8 cellular contexts compared by ENCODE assay signal in genomic region chr2:47906261-47907096, GRCh38. TPM values are rescaled to one million over a fixed set of nuclear protein-coding genes. Genes with fewer than 3 reads are reported as not detected.
DNase-seq lines count a peak whose midpoint lies in the region; ATAC-seq and TF ChIP-seq lines count a peak whose summit lies in the region.

Gene FBXO11, minus strand, starts transcription at chr2:47906498. Its CDS starts 778 bp downstream, at chr2:47905720.

- 0 to 1% (median 0%) methylated on average over 30 to 48 of the region's 53 CpGs for WGBS in adrenal gland, 4 donors
- 0% methylated on average over 40 to 50 of the region's 53 CpGs for WGBS in heart right ventricle, 2 donors
- WGBS in upper lobe of left lung, 2 donors: 0% methylated on average over 34 to 35 of the region's 53 CpGs

- ATAC-seq in HG02870 (IDR thresholded peaks at IDR 0.05; ENCODE audit: unreplicated experiment) (peak; percentile 87), heart right ventricle (peak; percentile 94 to 98 (median 96)), upper lobe of left lung (ENCODE audit: low FRiP score in 2 of 2) (peak; percentile 95 to 99)

- H3K9me3 ChIP-seq in adrenal gland (replicated peaks in 1 of 3) (no peaks in the 10 kb centered on the region), heart right ventricle (no peaks in the 10 kb centered on the region), upper lobe of left lung (no peaks in the 10 kb centered on the region)

- intact Hi-C loops in adrenal gland (cut with DNase I): loop anchor here (10.0 kb wide), 4 partner anchors 52 to 518 kb away; partner anchors contain the start of gene MSH6 (in 1 of the 2)
- intact Hi-C loops in heart right ventricle (cut with DNase I): loop anchor here (1.0 to 10.0 kb wide), 13 partner anchors 39 to 528 kb away; partner anchors contain the start of gene MSH6 (in 4 of the 10)
- intact Hi-C loops in posterior cingulate gyrus (cut with DNase I): loop anchor here (1.0 to 10.0 kb wide), 4 partner anchors 49 to 516 kb away; partner anchors contain the start of genes MSH2 and MSH6

- H3K27me3 ChIP-seq in adrenal gland (no peaks in the 10 kb centered on the region), heart right ventricle (no peaks in the 10 kb centered on the region), upper lobe of left lung (no peaks in the 10 kb centered on the region)

- H3K4me1 ChIP-seq in adrenal gland (replicated peaks in 1 of 2): peaks cover 4 to 20% of the 10 kb centered on the region in 2 donors
- peaks cover 0 to 34% (median 27%) of the 10 kb centered on the region in 9 donors for H3K4me1 ChIP-seq in heart right ventricle
- H3K4me1 ChIP-seq in upper lobe of left lung: peaks cover 12 to 31% (median 17%) of the 10 kb centered on the region in 4 donors

- peak within 1 kb of the TSS; percentile 22 to 99 (median 73) for H3K4me3 ChIP-seq in adrenal gland
- H3K4me3 ChIP-seq in heart right ventricle: peak within 1 kb of the TSS; percentile 76 to 95 (median 90)
- H3K4me3 ChIP-seq in upper lobe of left lung: peak within 1 kb of the TSS; percentile 66 to 84 (median 73)

- in situ Hi-C loops in GM13976 (cut with MboI; ENCODE audit: low sequenced_read_pairs, unreplicated experiment): no loop called here

- H3K27ac ChIP-seq in adrenal gland (peak within 1 kb of the TSS; percentile 95 to 99 (median 99)), heart right ventricle (peak within 1 kb of the TSS; percentile 93 to 100 (median 99)), upper lobe of left lung (peak within 1 kb of the TSS; percentile 94 to 100 (median 98))

- peak; percentile 91 for DNase-seq in GM13976 (ENCODE audit: low spot score)
- peak; percentile 99 for DNase-seq in NCI-H146 (lab: John Stamatoyannopoulos, UW)
- DNase-seq in T-helper 1 cell: peak; percentile 93 to 99 (median 95)
- peak; percentile 97 to 99 (median 98) for DNase-seq in adrenal gland
- DNase-seq in heart right ventricle: peak; percentile 94 to 98
- peak; percentile 91 to 99 (median 93) for DNase-seq in posterior cingulate gyrus
- peak; percentile 94 to 96 for DNase-seq in upper lobe of left lung

- no peak for TF ChIP-seq EP300 in upper lobe of left lung (IDR thresholded peaks at IDR 0.05)

- H3K36me3 ChIP-seq in adrenal gland (replicated peaks in 1 of 2): no peaks in the 10 kb centered on the region
- no peaks in the 10 kb centered on the region for H3K36me3 ChIP-seq in heart right ventricle
- no peaks in the 10 kb centered on the region for H3K36me3 ChIP-seq in upper lobe of left lung

- TF ChIP-seq CTCF in GM13976 (IDR thresholded peaks at IDR 0.05; ENCODE audit: borderline replicate concordance, control extremely low read depth, extremely low read depth, insufficient read depth, missing control alignments) (peak; percentile 33), adrenal gland (IDR thresholded peaks at IDR 0.05) (peak; percentile 25 to 81 (median 62)), heart right ventricle (IDR thresholded peaks at IDR 0.05) (peak; percentile 20 to 79 (median 61)), upper lobe of left lung (IDR thresholded peaks at IDR 0.05) (peak; percentile 25 to 75 (median 58))

- TF ChIP-seq POLR2A in adrenal gland (IDR thresholded peaks at IDR 0.05): peak; percentile 84 to 95
- TF ChIP-seq POLR2A in upper lobe of left lung (IDR thresholded peaks at IDR 0.05): peak; percentile 37 to 92 (median 76)

RNA-seq across cellular contexts. Expression of gene FBXO11, which starts in this region (rescaled TPM):
- total RNA-seq in adrenal gland: 10 to 100 TPM; 21.7 to 61.7 (median 50.9) TPM
- 10 to 100 TPM; 38.1 to 50.7 (median 45.6) TPM for polyA plus RNA-seq in adrenal gland
- total RNA-seq in heart right ventricle: 10 to 100 TPM; 33.3 to 48.2 (median 37.6) TPM
- 10 to 100 TPM; 15.7 to 27.8 TPM for polyA plus RNA-seq in heart right ventricle
- total RNA-seq in upper lobe of left lung: 10 to 100 TPM; 30.5 to 99.2 (median 60.0) TPM

Comparison
In these comparisons a context has a peak if more than half of its experiments do, and no peak if none do; other contexts are left out.
1. Peak in every context shown above with its lines: DNase-seq, ATAC-seq, H3K4me3 ChIP-seq and H3K27ac ChIP-seq.